Comparison of ENCODE assay signal across 8 cellular contexts in genomic region chr19:43759515-43759914, GRCh38. TPM values are rescaled to one million over a fixed set of nuclear protein-coding genes. Genes with fewer than 3 reads are reported as not detected.
DNase-seq lines count a peak whose midpoint lies in the region; ATAC-seq, FAIRE-seq and TF ChIP-seq lines count a peak whose summit lies in the region.

No MANE protein-coding gene starts in this region.

- peaks cover 88% of the 10 kb centered on the region for H3K4me1 Mint-ChIP-seq in HFFc6 (ENCODE audit: low read depth)
- H3K4me1 Mint-ChIP-seq in CD8-positive, alpha-beta T cell (ENCODE audit: low read depth): peaks cover 21% of the 10 kb centered on the region

- peak overlapping the region; percentile 92 for H3K4me2 ChIP-seq in keratinocyte (ENCODE audit: control insufficient read depth, extremely low read depth, insufficient read depth, low read depth, low read length)

- DNase-seq in COLO829 (ENCODE audit: low spot score): peak; percentile 74
- DNase-seq in HFFc6: peak; percentile 79
- DNase-seq in WERI-Rb-1: no peak
- peak; percentile 98 for DNase-seq in keratinocyte (ENCODE audit: low read depth, low spot score)
- no peak for DNase-seq in colonic mucosa
- no peak for DNase-seq in upper lobe of left lung
- DNase-seq in CD8-positive, alpha-beta T cell: no peak
- no peak for DNase-seq in NCI-H774 (lab: John Stamatoyannopoulos, UW)

- TF ChIP-seq CTCF in HFFc6 (IDR thresholded peaks at IDR 0.05) (peak; percentile 71), WERI-Rb-1 (IDR thresholded peaks at IDR 0.05; ENCODE audit: low read depth, low read length) (0 out of 2 replicates have a peak, but pooled peaks have one; percentile 2), keratinocyte (optimal IDR thresholded peaks at IDR 0.05 in 1 of 3, IDR thresholded peaks at IDR 0.05 in 1 of 3, conservative IDR thresholded peaks at IDR 0.05 in 1 of 3; ENCODE audit: extremely low read depth in 1 of 3, insufficient read depth in 2 of 3, low read length in 3 of 3) (peak; percentile 41 to 59 (median 48)), colonic mucosa (IDR thresholded peaks at IDR 0.05) (no peak), upper lobe of left lung (IDR thresholded peaks at IDR 0.05) (no peak)
- no peak for TF ChIP-seq CTCF in CD8-positive, alpha-beta T cell (IDR thresholded peaks at IDR 0.05)

- H3K9ac ChIP-seq in keratinocyte (ENCODE audit: control insufficient read depth, extremely low read depth, insufficient read depth, low read length) (peak overlapping the region; percentile 84), colonic mucosa (ENCODE audit: low read depth in 2 of 2, low read length in 2 of 2) (no peak overlapping the region)

- peak overlapping the region; percentile 62 for H3K27ac Mint-ChIP-seq in HFFc6
- no peak overlapping the region for H3K27ac Mint-ChIP-seq in CD8-positive, alpha-beta T cell

- peaks cover 17% of the 10 kb centered on the region for H3K36me3 Mint-ChIP-seq in HFFc6 (ENCODE audit: low read depth)
- peaks cover 7% of the 10 kb centered on the region for H3K36me3 Mint-ChIP-seq in CD8-positive, alpha-beta T cell

- 74 to 77% methylated on average over 5 of the region's 5 CpGs for WGBS in upper lobe of left lung, 2 donors

- no peak for TF ChIP-seq POLR2A in upper lobe of left lung (IDR thresholded peaks at IDR 0.05)

- intact Hi-C loops in colonic mucosa (cut with DNase I): no loop called here
- intact Hi-C loops in CD8-positive, alpha-beta T cell (cut with DNase I, micrococcal nuclease): loop anchor here in 1 of 2 experiments (10.0 kb wide), 2 partner anchors 225 to 295 kb away; partner anchors contain the start of genes LYPD3 and ZNF575

- no peak overlapping the region for H2AFZ ChIP-seq in keratinocyte (ENCODE audit: control insufficient read depth, low read length)

- no peaks in the 10 kb centered on the region for H3K9me1 ChIP-seq in keratinocyte (ENCODE audit: control insufficient read depth, extremely low read depth, insufficient read depth, low read length)

- H3K4me1 ChIP-seq in keratinocyte (ENCODE audit: control insufficient read depth, extremely low read depth, insufficient read depth, low read length) (peaks cover 50% of the 10 kb centered on the region), colonic mucosa (peaks cover under 1% of the 10 kb centered on the region), upper lobe of left lung (peaks cover 0 to 13% (median 9%) of the 10 kb centered on the region in 4 donors)
- peaks cover 4% of the 10 kb centered on the region for H3K4me1 ChIP-seq in CD8-positive, alpha-beta T cell (ENCODE audit: insufficient read depth, low read length)

- no peaks in the 10 kb centered on the region for H3K9me3 Mint-ChIP-seq in HFFc6
- no peaks in the 10 kb centered on the region for H3K9me3 Mint-ChIP-seq in CD8-positive, alpha-beta T cell

- H4K20me1 ChIP-seq in keratinocyte (ENCODE audit: control insufficient read depth, extremely low read depth, insufficient read depth, low read length): no peaks in the 10 kb centered on the region

- CTCF ChIA-PET in CD8-positive, alpha-beta T cell (lab: Charles Lee): interaction anchor here (2.2 kb wide), 1 partner anchor 14 kb away, joined by 9 read pairs; no protein-coding TSS in a partner anchor

- no peak overlapping the region for H3K27ac ChIP-seq in WERI-Rb-1
- peak overlapping the region; percentile 100 for H3K27ac ChIP-seq in keratinocyte (ENCODE audit: control insufficient read depth, insufficient read depth, low read length)
- H3K27ac ChIP-seq in colonic mucosa: no peak overlapping the region
- H3K27ac ChIP-seq in upper lobe of left lung: no peak overlapping the region
- no peak overlapping the region for H3K27ac ChIP-seq in CD8-positive, alpha-beta T cell (ENCODE audit: low read depth, low read length)

- H3K27me3 ChIP-seq in WERI-Rb-1 (ENCODE audit: insufficient read depth, low read depth, severe bottlenecking): no peaks in the 10 kb centered on the region
- no peaks in the 10 kb centered on the region for H3K27me3 ChIP-seq in keratinocyte (ENCODE audit: control insufficient read depth, extremely low read depth, insufficient read depth, low read length)
- no peaks in the 10 kb centered on the region for H3K27me3 ChIP-seq in colonic mucosa
- H3K27me3 ChIP-seq in upper lobe of left lung: no peaks in the 10 kb centered on the region
- no peaks in the 10 kb centered on the region for H3K27me3 ChIP-seq in CD8-positive, alpha-beta T cell (ENCODE audit: insufficient read depth, low read length)

- peak overlapping the region; percentile 16 for H3K4me3 Mint-ChIP-seq in HFFc6
- no peak overlapping the region for H3K4me3 Mint-ChIP-seq in CD8-positive, alpha-beta T cell

- dilution Hi-C loops in keratinocyte (cut with MboI; ENCODE audit: extremely low pct_ligation_motif_present, low sequenced_read_pairs): no loop called here

- no peak overlapping the region for H3K4me3 ChIP-seq in WERI-Rb-1 (ENCODE audit: low read depth, low read length)
- H3K4me3 ChIP-seq in keratinocyte (ENCODE audit: control insufficient read depth in 2 of 3, extremely low read depth in 1 of 3, insufficient read depth in 2 of 3, low read depth in 1 of 3, low read length in 3 of 3): no peak overlapping the region
- no peak overlapping the region for H3K4me3 ChIP-seq in colonic mucosa
- H3K4me3 ChIP-seq in upper lobe of left lung: no peak overlapping the region
- H3K4me3 ChIP-seq in CD8-positive, alpha-beta T cell (ENCODE audit: low read depth, low read length): no peak overlapping the region

- H3K36me3 ChIP-seq in WERI-Rb-1: no peaks in the 10 kb centered on the region; the same call in 1 of the 2 replicates
- peaks cover 0 to 2% of the 10 kb centered on the region in 2 experiments for H3K36me3 ChIP-seq in keratinocyte (ENCODE audit: control insufficient read depth in 2 of 2, extremely low read depth in 1 of 2, insufficient read depth in 2 of 2, low read length in 2 of 2)
- H3K36me3 ChIP-seq in colonic mucosa: no peaks in the 10 kb centered on the region
- no peaks in the 10 kb centered on the region for H3K36me3 ChIP-seq in upper lobe of left lung
- H3K36me3 ChIP-seq in CD8-positive, alpha-beta T cell (ENCODE audit: insufficient read depth, low read length): no peaks in the 10 kb centered on the region

- peak; percentile 73 for FAIRE-seq in keratinocyte (lab: Jason Lieb, UNC)

- ATAC-seq in upper lobe of left lung (ENCODE audit: low FRiP score in 2 of 2): no peak
- no peak for ATAC-seq in CD8-positive, alpha-beta T cell

- TF ChIP-seq EP300 in upper lobe of left lung (IDR thresholded peaks at IDR 0.05): no peak

- POLR2A ChIA-PET in CD8-positive, alpha-beta T cell (lab: Charles Lee): no interaction called here

- peaks cover 1% of the 10 kb centered on the region; the same call in 1 of the 2 replicates for H3K27me3 Mint-ChIP-seq in HFFc6 (ENCODE audit: insufficient read depth)
- H3K27me3 Mint-ChIP-seq in CD8-positive, alpha-beta T cell (ENCODE audit: low read depth): no peaks in the 10 kb centered on the region

- H3K9me3 ChIP-seq in WERI-Rb-1 (ENCODE audit: severe bottlenecking) (no peaks in the 10 kb centered on the region), keratinocyte (ENCODE audit: control insufficient read depth, low read depth, low read length) (no peaks in the 10 kb centered on the region), colonic mucosa (no peaks in the 10 kb centered on the region), upper lobe of left lung (no peaks in the 10 kb centered on the region)
- no peaks in the 10 kb centered on the region for H3K9me3 ChIP-seq in CD8-positive, alpha-beta T cell (ENCODE audit: low read length)

- H3K79me2 ChIP-seq in keratinocyte (ENCODE audit: control insufficient read depth, insufficient read depth, low read length): peaks cover 2% of the 10 kb centered on the region

RNA-seq across cellular contexts. Expression of gene SMG9, which starts 4.8 kb away (rescaled TPM):
- total RNA-seq in HFFc6 (2021; fragmentation: NEBNext Ultra II Directional; extraction: Animal tissue kit (Norgen Biotek cat#: 25700)): 10 to 100 TPM; 29.8 to 39.4 (median 32.0) TPM
- 12.1 to 15.6 TPM (median 14.8 TPM) in 3 replicates for polyA plus RNA-seq in keratinocyte
- polyA plus RNA-seq in keratinocyte (2011; ENCODE audit: low read depth): 10.6 TPM
- 7.7 and 12.0 TPM in 2 replicates for polyA plus RNA-seq in keratinocyte (2011; cell fraction: cytosol; rRNA removed)
- 53.4 and 59.6 TPM in 2 replicates for polyA plus RNA-seq in keratinocyte (2011; cell fraction: nucleus; rRNA removed)
- polyA plus RNA-seq in keratinocyte (2012; ENCODE audit: low replicate concordance): 17.9 and 24.6 TPM in 2 replicates
- polyA minus RNA-seq in keratinocyte: 11.7 to 17.9 TPM (median 12.4 TPM) in 3 replicates
- polyA minus RNA-seq in keratinocyte (2011; cell fraction: cytosol; rRNA and poly(A)+ RNA removed): 11.9 TPM
- polyA minus RNA-seq in keratinocyte (2011; cell fraction: nucleus; rRNA and poly(A)+ RNA removed): 12.8 and 14.0 TPM in 2 replicates
- total RNA-seq in colonic mucosa: 10 to 100 TPM; 30.1 to 66.6 TPM
- 100 to 1,000 TPM in 1 of 6 donors, 10 to 100 TPM in 5; 23.0 to 119 (median 52.9) TPM for total RNA-seq in upper lobe of left lung
- total RNA-seq in CD8-positive, alpha-beta T cell: 10 to 100 TPM; 32.2 to 34.3 TPM

RNA-seq across cellular contexts. Expression of gene KCNN4, which starts 21.3 kb away (rescaled TPM):
- 1 to 10 TPM in 2 of 6 experiments, under 1 TPM in 4; 0.53 to 3.1 (median 0.81) TPM for total RNA-seq in HFFc6 (2021; fragmentation: NEBNext Ultra II Directional; extraction: Animal tissue kit (Norgen Biotek cat#: 25700))
- 9.8 to 15.5 TPM (median 10.5 TPM) in 3 replicates for polyA plus RNA-seq in keratinocyte
- 2.8 TPM for polyA plus RNA-seq in keratinocyte (2011; ENCODE audit: low read depth)
- polyA plus RNA-seq in keratinocyte (2011; cell fraction: cytosol; rRNA removed): 3.3 and 4.6 TPM in 2 replicates
- 20.7 and 21.0 TPM in 2 replicates for polyA plus RNA-seq in keratinocyte (2011; cell fraction: nucleus; rRNA removed)
- polyA plus RNA-seq in keratinocyte (2012; ENCODE audit: low replicate concordance): 5.6 and 14.8 TPM in 2 replicates
- 7.9 to 28.6 TPM (median 10.3 TPM) in 3 replicates for polyA minus RNA-seq in keratinocyte
- 11.3 TPM for polyA minus RNA-seq in keratinocyte (2011; cell fraction: cytosol; rRNA and poly(A)+ RNA removed)
- polyA minus RNA-seq in keratinocyte (2011; cell fraction: nucleus; rRNA and poly(A)+ RNA removed): 11.3 and 11.5 TPM in 2 replicates
- total RNA-seq in colonic mucosa (10 to 100 TPM; 25.4 to 60.9 TPM), upper lobe of left lung (10 to 100 TPM in 3 of 6 donors, 1 to 10 TPM in 3; 4.7 to 43.0 (median 10.4) TPM)
- 10 to 100 TPM; 14.6 to 15.5 TPM for total RNA-seq in CD8-positive, alpha-beta T cell

RNA-seq across cellular contexts. Expression of gene LYPD5, which starts 42.7 kb away (rescaled TPM):
- under 1 TPM in 5 of 6 experiments, not detected in 1; 0.11 to 0.81 (median 0.34) TPM for total RNA-seq in HFFc6 (2021; fragmentation: NEBNext Ultra II Directional; extraction: Animal tissue kit (Norgen Biotek cat#: 25700))
- polyA plus RNA-seq in keratinocyte: 4.0 to 8.8 TPM (median 4.2 TPM) in 3 replicates
- polyA plus RNA-seq in keratinocyte (2011; ENCODE audit: low read depth): 46.7 TPM
- polyA plus RNA-seq in keratinocyte (2011; cell fraction: cytosol; rRNA removed): 6.1 and 7.7 TPM in 2 replicates
- 5.4 and 7.3 TPM in 2 replicates for polyA plus RNA-seq in keratinocyte (2011; cell fraction: nucleus; rRNA removed)
- polyA plus RNA-seq in keratinocyte (2012; ENCODE audit: low replicate concordance): 7.9 and 75.5 TPM in 2 replicates
- polyA minus RNA-seq in keratinocyte: 8.5 to 29.6 TPM (median 9.0 TPM) in 3 replicates
- 17.5 TPM for polyA minus RNA-seq in keratinocyte (2011; cell fraction: cytosol; rRNA and poly(A)+ RNA removed)
- 7.5 and 15.8 TPM in 2 replicates for polyA minus RNA-seq in keratinocyte (2011; cell fraction: nucleus; rRNA and poly(A)+ RNA removed)
- 1 to 10 TPM; 3.3 to 3.9 TPM for total RNA-seq in colonic mucosa
- total RNA-seq in upper lobe of left lung: 1 to 10 TPM; 2.7 to 9.9 (median 6.0) TPM
- not detected for total RNA-seq in CD8-positive, alpha-beta T cell

RNA-seq across cellular contexts. Expression of gene IRGC, which starts 43.6 kb away (rescaled TPM):
- not detected for total RNA-seq in HFFc6 (2021; fragmentation: NEBNext Ultra II Directional; extraction: Animal tissue kit (Norgen Biotek cat#: 25700))
- polyA plus RNA-seq in keratinocyte: not detected in 3 replicates
- polyA plus RNA-seq in keratinocyte (2011; ENCODE audit: low read depth): not detected
- not detected in 2 replicates for polyA plus RNA-seq in keratinocyte (2011; cell fraction: cytosol; rRNA removed)
- polyA plus RNA-seq in keratinocyte (2011; cell fraction: nucleus; rRNA removed): not detected in 2 replicates
- not detected in 2 replicates for polyA plus RNA-seq in keratinocyte (2012; ENCODE audit: low replicate concordance)
- polyA minus RNA-seq in keratinocyte: not detected in 3 replicates
- not detected for polyA minus RNA-seq in keratinocyte (2011; cell fraction: cytosol; rRNA and poly(A)+ RNA removed)
- polyA minus RNA-seq in keratinocyte (2011; cell fraction: nucleus; rRNA and poly(A)+ RNA removed): not detected in 2 replicates
- total RNA-seq in colonic mucosa: not detected
- total RNA-seq in upper lobe of left lung: not detected
- total RNA-seq in CD8-positive, alpha-beta T cell: not detected

Comparison
In these comparisons a context has a peak if more than half of its experiments do, and no peak if none do; other contexts are left out.
1. DNase-seq: peak in COLO829 (single experiment), HFFc6 (single experiment) and keratinocyte (single experiment); none in WERI-Rb-1 (single experiment), colonic mucosa (single experiment), upper lobe of left lung (0 of 2), CD8-positive, alpha-beta T cell (0 of 7) and NCI-H774 (single experiment).
2. CTCF ChIP-seq: peak in HFFc6 (single experiment), WERI-Rb-1 (single experiment) and keratinocyte (3 of 3); none in colonic mucosa (single experiment), upper lobe of left lung (0 of 6) and CD8-positive, alpha-beta T cell (single experiment).